1 cellular context compared by ENCODE assay signal in the genomic region with DNA sequence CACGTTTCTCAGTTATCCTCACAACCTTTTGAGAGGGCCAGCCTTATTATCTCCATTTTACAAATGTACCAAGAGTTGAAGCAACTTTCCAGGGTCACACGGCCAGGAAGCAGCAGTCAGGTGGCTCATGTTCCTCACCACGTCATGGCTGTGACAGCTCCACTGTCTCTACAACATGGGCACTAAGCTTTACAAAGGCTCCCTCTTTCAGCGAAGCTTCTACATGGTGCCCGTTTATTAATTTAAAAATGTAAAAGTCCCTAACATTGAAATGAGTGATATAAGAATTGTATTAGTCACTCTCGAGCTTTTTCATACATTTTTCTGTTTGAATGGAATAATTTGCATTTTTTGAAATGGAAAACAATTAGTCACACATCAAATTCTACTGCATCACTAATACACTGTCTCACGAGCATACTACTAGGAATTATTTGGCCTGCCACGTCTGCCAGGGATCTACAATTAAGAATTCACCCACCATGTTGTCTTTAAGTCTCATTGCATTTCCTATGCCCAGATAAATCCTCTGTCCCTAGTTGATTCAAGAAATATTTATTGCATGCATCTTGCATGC.
TF ChIP-seq lines count a peak whose summit lies in the region.

No MANE protein-coding gene starts in this region.

TF ChIP-seq in GM12878, 131 proteins besides CTCF, POLR2A, EP300 and RAD21:
- TF ChIP-seq, protein P1, sequence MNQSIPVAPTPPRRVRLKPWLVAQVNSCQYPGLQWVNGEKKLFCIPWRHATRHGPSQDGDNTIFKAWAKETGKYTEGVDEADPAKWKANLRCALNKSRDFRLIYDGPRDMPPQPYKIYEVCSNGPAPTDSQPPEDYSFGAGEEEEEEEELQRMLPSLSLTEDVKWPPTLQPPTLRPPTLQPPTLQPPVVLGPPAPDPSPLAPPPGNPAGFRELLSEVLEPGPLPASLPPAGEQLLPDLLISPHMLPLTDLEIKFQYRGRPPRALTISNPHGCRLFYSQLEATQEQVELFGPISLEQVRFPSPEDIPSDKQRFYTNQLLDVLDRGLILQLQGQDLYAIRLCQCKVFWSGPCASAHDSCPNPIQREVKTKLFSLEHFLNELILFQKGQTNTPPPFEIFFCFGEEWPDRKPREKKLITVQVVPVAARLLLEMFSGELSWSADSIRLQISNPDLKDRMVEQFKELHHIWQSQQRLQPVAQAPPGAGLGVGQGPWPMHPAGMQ (IDR thresholded peaks at IDR 0.05; ENCODE audit: borderline replicate concordance): no peak
- TF ChIP-seq GATAD2B (conservative IDR thresholded peaks at IDR 0.05; ENCODE audit: low read depth): no peak
- TF ChIP-seq BHLHE40 (IDR thresholded peaks at IDR 0.05; ENCODE audit: borderline replicate concordance in 1 of 2, low read depth in 2 of 2, low read length in 1 of 2): no peak
- TF ChIP-seq EGR1 (IDR thresholded peaks at IDR 0.05; ENCODE audit: borderline replicate concordance in 1 of 2, low read depth in 2 of 2, low read length in 2 of 2): no peak
- TF ChIP-seq, protein P2, sequence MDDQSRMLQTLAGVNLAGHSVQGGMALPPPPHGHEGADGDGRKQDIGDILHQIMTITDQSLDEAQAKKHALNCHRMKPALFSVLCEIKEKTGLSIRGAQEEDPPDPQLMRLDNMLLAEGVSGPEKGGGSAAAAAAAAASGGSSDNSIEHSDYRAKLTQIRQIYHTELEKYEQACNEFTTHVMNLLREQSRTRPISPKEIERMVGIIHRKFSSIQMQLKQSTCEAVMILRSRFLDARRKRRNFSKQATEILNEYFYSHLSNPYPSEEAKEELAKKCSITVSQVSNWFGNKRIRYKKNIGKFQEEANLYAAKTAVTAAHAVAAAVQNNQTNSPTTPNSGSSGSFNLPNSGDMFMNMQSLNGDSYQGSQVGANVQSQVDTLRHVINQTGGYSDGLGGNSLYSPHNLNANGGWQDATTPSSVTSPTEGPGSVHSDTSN (IDR thresholded peaks at IDR 0.05; ENCODE audit: insufficient replicate concordance, low read depth, low read length): no peak
- no peak for TF ChIP-seq IRF4 (IDR thresholded peaks at IDR 0.05; ENCODE audit: low read depth, low read length)
TF ChIP-seq in GM12878: peak in this region for 0.
